In genomic region chr17:81556863-81557262, GRCh38 we compare ENCODE assay signal across 1 cellular context.
TF ChIP-seq lines count a peak whose summit lies in the region.

No MANE protein-coding gene starts in this region.

TF ChIP-seq in HCT116, 20 proteins besides CTCF, POLR2A, EP300 and RAD21:
- no peak for TF ChIP-seq CBX3 (IDR thresholded peaks at IDR 0.05; ENCODE audit: low read depth)
- no peak for TF ChIP-seq JUND (IDR thresholded peaks at IDR 0.05)
- TF ChIP-seq SIN3A (IDR thresholded peaks at IDR 0.05; ENCODE audit: low read depth), result no peak
- no peak for TF ChIP-seq SP1 (IDR thresholded peaks at IDR 0.05; ENCODE audit: low read depth)
- TF ChIP-seq REST (IDR thresholded peaks at IDR 0.05; ENCODE audit: low read depth), result no peak
- TF ChIP-seq CEBPB (IDR thresholded peaks at IDR 0.05; ENCODE audit: low read depth), result no peak
- TF ChIP-seq SRF (IDR thresholded peaks at IDR 0.05; ENCODE audit: low read depth), result no peak
